26 cellular contexts compared by ENCODE assay signal in the genomic region with DNA sequence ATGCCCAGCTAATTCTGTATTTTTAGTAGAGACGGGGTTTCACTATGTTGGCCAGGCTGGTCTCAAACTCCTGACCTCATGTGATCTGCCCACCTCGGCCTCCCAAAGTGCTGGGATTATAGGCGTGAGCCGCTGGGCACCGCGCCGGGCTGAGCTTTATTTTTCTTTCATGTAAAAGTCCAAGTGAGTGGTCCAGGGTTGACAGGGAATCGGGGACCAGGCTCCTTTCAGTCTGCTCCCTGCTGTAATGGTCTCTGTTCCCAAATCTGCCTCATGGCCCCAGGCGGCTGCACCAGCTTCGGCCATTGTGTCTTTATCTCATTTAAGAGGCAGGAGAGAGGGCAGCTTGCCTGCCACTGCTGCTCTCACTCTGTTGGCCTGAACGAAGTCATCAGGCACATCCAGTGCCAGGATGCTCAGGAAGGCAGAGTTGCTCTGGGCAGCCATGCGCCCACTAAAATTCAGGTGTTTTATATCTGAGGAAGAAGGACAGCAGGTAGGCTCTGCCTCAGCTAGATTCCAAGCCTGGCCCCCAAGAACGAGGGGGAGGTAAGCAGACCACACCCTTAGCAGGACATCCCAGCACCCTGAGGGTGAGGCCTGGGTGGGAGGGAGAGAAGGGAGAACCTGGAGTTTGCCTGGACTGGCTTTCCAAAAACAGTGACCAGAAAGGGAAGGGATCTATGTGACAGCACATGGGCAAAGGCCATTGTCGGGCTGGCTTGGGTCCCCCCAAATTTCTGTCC. TPM values are rescaled to one million over a fixed set of nuclear protein-coding genes. Genes with fewer than 3 reads are reported as not detected.
DNase-seq lines count a peak whose midpoint lies in the region; ATAC-seq and TF ChIP-seq lines count a peak whose summit lies in the region.
"Had no signal": no experiment of that assay in that cellular context is flagged by ENCODE, and none has a peak within 500 bp of the region (broad histone marks: within the 10 kb centered on the region; RNA-seq: fewer than 3 reads in every experiment).

No MANE protein-coding gene starts in this region.

- peak overlapping the region; percentile 6 to 60 (median 26) for H3K4me3 Mint-ChIP-seq in nephron
- H3K4me3 Mint-ChIP-seq in T-helper 2 cell treated with Interferon-gamma antibody and Interleukin-4, amounts not matched to agents 5 μg/mL and 100 μg/mL, for 36 hours: no peak overlapping the region
- H3K4me3 Mint-ChIP-seq: stimulated activated naive B cell treated with anti-CD40 and anti-IgM and Interleukin-4, amounts not matched to agents 10 μg/mL and 1 μg/mL and 100 μg/mL, for 72 hours had no signal

- no peak overlapping the region for H3K4me3 ChIP-seq in lower leg skin (ENCODE audit: low read depth, poor library complexity, severe bottlenecking)
- H3K4me3 ChIP-seq: MG63 had no signal

- peaks cover 33% of the 10 kb centered on the region for H3K4me1 Mint-ChIP-seq in nephron
- peaks cover 14% of the 10 kb centered on the region for H3K4me1 Mint-ChIP-seq in T-helper 2 cell treated with Interferon-gamma antibody and Interleukin-4, amounts not matched to agents 5 μg/mL and 100 μg/mL, for 36 hours (ENCODE audit: low read depth)

- in situ Hi-C loops in GM13977 (cut with MboI; ENCODE audit: low pct_unique_long_range_greater_than_20kb, low sequenced_read_pairs, unreplicated experiment): no loop called here

- no peak for TF ChIP-seq POLR2A in lower leg skin (IDR thresholded peaks at IDR 0.05)

- ATAC-seq in HG02884 (IDR thresholded peaks at IDR 0.05; ENCODE audit: unreplicated experiment): no peak
- ATAC-seq: esophagus mucosa; stimulated activated naive B cell treated with anti-CD40 and anti-IgM and Interleukin-4, amounts not matched to agents 10 μg/mL and 1 μg/mL and 100 μg/mL, for 72 hours had no signal

- intact Hi-C loops in lower leg skin (cut with DNase I; ENCODE audit: low total_unique reads): no loop called here

- H3K9me3 Mint-ChIP-seq in nephron: no peaks in the 10 kb centered on the region
- H3K9me3 Mint-ChIP-seq in T-helper 2 cell treated with Interferon-gamma antibody and Interleukin-4, amounts not matched to agents 5 μg/mL and 100 μg/mL, for 36 hours: no peaks in the 10 kb centered on the region
- H3K9me3 Mint-ChIP-seq: CD4-positive, CD25-positive, alpha-beta regulatory T cell; naive B cell; stimulated activated naive B cell treated with anti-CD40 and anti-IgM and Interleukin-4, amounts not matched to agents 10 μg/mL and 1 μg/mL and 100 μg/mL, for 72 hours had no signal

- peak overlapping the region; percentile 60 to 69 (median 66) for H3K27ac Mint-ChIP-seq in nephron
- H3K27ac Mint-ChIP-seq in T-helper 2 cell treated with Interferon-gamma antibody and Interleukin-4, amounts not matched to agents 5 μg/mL and 100 μg/mL, for 36 hours: no peak overlapping the region
- H3K27ac Mint-ChIP-seq: stimulated activated naive B cell treated with anti-CD40 and anti-IgM and Interleukin-4, amounts not matched to agents 10 μg/mL and 1 μg/mL and 100 μg/mL, for 72 hours had no signal

- peak overlapping the region; percentile 100 for H3K27ac ChIP-seq in VCaP

- WGBS in lower leg skin, 2 donors: 90 to 95% methylated on average over 14 of the region's 14 CpGs

- peaks cover 5% of the 10 kb centered on the region for H3K36me3 Mint-ChIP-seq in nephron (ENCODE audit: low read depth)
- peaks cover 3% of the 10 kb centered on the region for H3K36me3 Mint-ChIP-seq in T-helper 2 cell treated with Interferon-gamma antibody and Interleukin-4, amounts not matched to agents 5 μg/mL and 100 μg/mL, for 36 hours (ENCODE audit: low read depth)
- H3K36me3 Mint-ChIP-seq: CD4-positive, CD25-positive, alpha-beta regulatory T cell; naive B cell had no signal

- DNase-seq in GM13977 (ENCODE audit: low spot score): peak; percentile 0
- no peak for DNase-seq in lower leg skin (ENCODE audit: low spot score in 2 of 2)
- DNase-seq in T-helper 2 cell treated with Interferon-gamma antibody and Interleukin-4, amounts not matched to agents 5 μg/mL and 100 μg/mL, for 36 hours (ENCODE audit: low spot score): no peak
- DNase-seq: activated CD4-positive, CD25-positive, alpha-beta regulatory T cell treated with anti-CD3 and anti-CD28 coated beads, Interleukin-2, amount 50 U/mL, for 72 hours; activated CD8-positive, alpha-beta memory T cell treated with anti-CD3 and anti-CD28 coated beads for 24 hours; activated naive CD4-positive, alpha-beta T cell treated with anti-CD3 and anti-CD28 coated beads, Interleukin-2, amount 50 U/mL, for 16 hours; activated T-cell treated with anti-CD3 and anti-CD28 coated beads, Interleukin-2, amount 50 U/mL, for 48 hours; CD4-positive, CD25-positive, alpha-beta regulatory T cell; cerebellar nuclear complex; DMS153; effector CD4-positive, alpha-beta T cell; MG63; naive B cell; NCI-H1417 treated with DMSO at 0.1 percent for 48 hours; NCI-H524; stimulated activated CD4-positive, alpha-beta T cell treated with anti-CD3 and anti-CD28 coated beads, Interleukin-1b, Interleukin-23, amount 100 ng/mL, for 48 hours; stimulated activated naive B cell treated with anti-CD40 and anti-IgM and Interleukin-4, amounts not matched to agents 10 μg/mL and 1 μg/mL and 100 μg/mL, for 72 hours had no signal

- H3K27me3 Mint-ChIP-seq in nephron (ENCODE audit: low read depth): no peaks in the 10 kb centered on the region
- H3K27me3 Mint-ChIP-seq in T-helper 2 cell treated with Interferon-gamma antibody and Interleukin-4, amounts not matched to agents 5 μg/mL and 100 μg/mL, for 36 hours (ENCODE audit: low read depth): peaks cover 20% of the 10 kb centered on the region
- H3K27me3 Mint-ChIP-seq: naive B cell; stimulated activated naive B cell treated with anti-CD40 and anti-IgM and Interleukin-4, amounts not matched to agents 10 μg/mL and 1 μg/mL and 100 μg/mL, for 72 hours had no signal

- TF ChIP-seq CTCF in GM13977 (IDR thresholded peaks at IDR 0.05; ENCODE audit: extremely low read depth, insufficient read depth, missing control alignments): no peak
- TF ChIP-seq CTCF in VCaP (conservative IDR thresholded peaks at IDR 0.05): no peak
- TF ChIP-seq CTCF in nephron (IDR thresholded peaks at IDR 0.05; ENCODE audit: unreplicated experiment in 3 of 3): no peak
- TF ChIP-seq CTCF in lower leg skin (IDR thresholded peaks at IDR 0.05): no peak

RNA-seq across cellular contexts. Expression of a gene that starts 1.7 kb away (rescaled TPM):
- 1 to 10 TPM in 3 of 4 donors, under 1 TPM in 1; 0.37 to 9.1 (median 2.0) TPM for total RNA-seq in lower leg skin
- total RNA-seq: esophagus mucosa, RPMI7951 had no signal

RNA-seq across cellular contexts. Expression of a gene that starts 3.3 kb away (rescaled TPM):
- total RNA-seq in lower leg skin: 100 to 1,000 TPM in 2 of 4 donors, 10 to 100 TPM in 2; 67.7 to 120 (median 91.3) TPM

RNA-seq across cellular contexts. Expression of a gene that starts 13.3 kb away (rescaled TPM):
- 10 to 100 TPM; 47.8 to 75.1 (median 55.5) TPM for total RNA-seq in lower leg skin

RNA-seq across cellular contexts. Expression of a gene that starts 30.1 kb away (rescaled TPM):
- total RNA-seq in lower leg skin: not detected
- total RNA-seq: astrocyte; CD4-positive, CD25-positive, alpha-beta regulatory T cell; esophagus mucosa; frontal cortex; lung microvascular endothelial cell; RPMI7951; skeletal muscle tissue had no signal

RNA-seq across cellular contexts. Expression of a gene that starts 36.4 kb away (rescaled TPM):
- not detected for total RNA-seq in lower leg skin
- total RNA-seq: astrocyte; CD4-positive, CD25-positive, alpha-beta regulatory T cell; esophagus mucosa; frontal cortex; lung microvascular endothelial cell; RPMI7951; skeletal muscle tissue had no signal
